In the genomic region with DNA sequence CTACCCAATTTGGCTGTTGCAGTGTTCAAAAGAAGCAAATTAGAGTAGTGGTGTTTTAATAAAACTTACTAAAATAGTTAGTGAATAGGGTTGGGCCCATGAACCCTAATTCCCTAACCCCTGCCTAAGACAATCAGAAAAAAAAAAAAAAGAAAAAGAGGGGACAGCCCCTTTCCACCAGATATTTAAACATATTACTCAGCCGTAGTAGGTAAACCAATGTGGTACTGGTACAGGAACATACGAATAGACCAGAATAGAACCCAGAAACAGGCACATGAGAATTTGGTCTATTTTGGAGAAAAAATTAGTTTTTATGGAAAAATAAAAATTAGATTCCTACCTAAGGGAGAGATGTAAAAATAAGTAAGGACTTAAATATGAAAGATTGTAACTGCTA, we compare ENCODE assay signal across 17 cellular contexts. TPM values are rescaled to one million over a fixed set of nuclear protein-coding genes. Genes with fewer than 3 reads are reported as not detected.
DNase-seq lines count a peak whose midpoint lies in the region; ATAC-seq and TF ChIP-seq lines count a peak whose summit lies in the region.
"Had no signal": no experiment of that assay in that cellular context is flagged by ENCODE, and none has a peak within 500 bp of the region (broad histone marks: within the 10 kb centered on the region; RNA-seq: fewer than 3 reads in every experiment).

No MANE protein-coding gene starts in this region.

- no peak overlapping the region for H3K9ac ChIP-seq in OCI-LY3 (ENCODE audit: low read length)
- H3K9ac ChIP-seq: BLaER1 treated with 17β-estradiol and CSF1 and Interleukin-3, amounts not matched to agents 10 nM and 100 nM; GM23248 had no signal

- H3K79me2 ChIP-seq in OCI-LY3 (ENCODE audit: low read length) = no peaks in the 10 kb centered on the region

- no peaks in the 10 kb centered on the region for H3K36me3 ChIP-seq in OCI-LY3 (replicated peaks; ENCODE audit: low read depth, low read length)
- H3K36me3 ChIP-seq: BLaER1 treated with 17β-estradiol and CSF1 and Interleukin-3, amounts not matched to agents 10 nM and 100 nM had no signal

- no peaks in the 10 kb centered on the region for H4K20me1 ChIP-seq in OCI-LY3 (ENCODE audit: insufficient read depth, low read length)
- H4K20me1 ChIP-seq: BLaER1 treated with 17β-estradiol and CSF1 and Interleukin-3, amounts not matched to agents 10 nM and 100 nM had no signal

- H3K36me3 Mint-ChIP-seq in activated naive CD4-positive, alpha-beta T cell treated with anti-CD3 and anti-CD28 coated beads, Interleukin-2, amount 50 U/mL, for 72 hours = no peaks in the 10 kb centered on the region
- no peaks in the 10 kb centered on the region for H3K36me3 Mint-ChIP-seq in stimulated activated effector memory CD8-positive, alpha-beta T cell treated with anti-CD3 and anti-CD28 coated beads, Interleukin-12 subunit alpha, Interleukin-12 subunit beta, amount 100 ng/mL, for 72 hours
- H3K36me3 Mint-ChIP-seq: CD8-positive, alpha-beta T cell had no signal

- peak overlapping the region; percentile 32; the same call in 1 of the 2 replicates for H3K4me2 ChIP-seq in OCI-LY3 (ENCODE audit: low read length)

- H2AFZ ChIP-seq in OCI-LY3 (ENCODE audit: low read depth, low read length) = no peak overlapping the region
- H2AFZ ChIP-seq: GM23248 had no signal

- H3K4me1 Mint-ChIP-seq in stimulated activated effector memory CD8-positive, alpha-beta T cell treated with anti-CD3 and anti-CD28 coated beads, Interleukin-12 subunit alpha, Interleukin-12 subunit beta, amount 100 ng/mL, for 72 hours = peaks cover 32% of the 10 kb centered on the region

- no peak overlapping the region for H3K27ac Mint-ChIP-seq in activated naive CD4-positive, alpha-beta T cell treated with anti-CD3 and anti-CD28 coated beads, Interleukin-2, amount 50 U/mL, for 72 hours
- no peak overlapping the region for H3K27ac Mint-ChIP-seq in stimulated activated effector memory CD8-positive, alpha-beta T cell treated with anti-CD3 and anti-CD28 coated beads, Interleukin-12 subunit alpha, Interleukin-12 subunit beta, amount 100 ng/mL, for 72 hours
- H3K27ac Mint-ChIP-seq: B cell; CD8-positive, alpha-beta T cell; HFFc6 had no signal

- peaks cover 39% of the 10 kb centered on the region for H3K4me1 ChIP-seq in OCI-LY3 (ENCODE audit: low read length)

- no peak for TF ChIP-seq CTCF in OCI-LY3 (IDR thresholded peaks at IDR 0.05; ENCODE audit: low read depth, low read length)

- H3K4me3 ChIP-seq in OCI-LY3 (ENCODE audit: low read length) = no peak overlapping the region
- H3K4me3 ChIP-seq: BLaER1 treated with 17β-estradiol and CSF1 and Interleukin-3, amounts not matched to agents 10 nM and 100 nM; GM23248 had no signal

- peak; percentile 52 to 82 for ATAC-seq in activated naive CD4-positive, alpha-beta T cell treated with anti-CD3 and anti-CD28 coated beads, Interleukin-2, amount 50 U/mL, for 72 hours
- peak; percentile 49 for ATAC-seq in stimulated activated effector memory CD8-positive, alpha-beta T cell treated with anti-CD3 and anti-CD28 coated beads, Interleukin-12 subunit alpha, Interleukin-12 subunit beta, amount 100 ng/mL, for 72 hours
- ATAC-seq in esophagus mucosa = no peak
- ATAC-seq in GM18517 (IDR thresholded peaks at IDR 0.05; ENCODE audit: unreplicated experiment) = no peak
- ATAC-seq: CD8-positive, alpha-beta T cell had no signal

- no peaks in the 10 kb centered on the region for H3K9me3 Mint-ChIP-seq in activated naive CD4-positive, alpha-beta T cell treated with anti-CD3 and anti-CD28 coated beads, Interleukin-2, amount 50 U/mL, for 72 hours
- H3K9me3 Mint-ChIP-seq in stimulated activated effector memory CD8-positive, alpha-beta T cell treated with anti-CD3 and anti-CD28 coated beads, Interleukin-12 subunit alpha, Interleukin-12 subunit beta, amount 100 ng/mL, for 72 hours = no peaks in the 10 kb centered on the region
- H3K9me3 Mint-ChIP-seq: CD8-positive, alpha-beta T cell; HFFc6 had no signal

- no peak overlapping the region for H3K27ac ChIP-seq in OCI-LY3 (ENCODE audit: low read length)
- H3K27ac ChIP-seq: BLaER1 treated with 17β-estradiol and CSF1 and Interleukin-3, amounts not matched to agents 10 nM and 100 nM; GM23248; HL-60 had no signal

- H3K9me3 ChIP-seq in OCI-LY3 (ENCODE audit: insufficient read depth, low read length) = no peaks in the 10 kb centered on the region
- H3K9me3 ChIP-seq: BLaER1 treated with 17β-estradiol and CSF1 and Interleukin-3, amounts not matched to agents 10 nM and 100 nM had no signal

- H3K27me3 ChIP-seq in OCI-LY3 (ENCODE audit: low read depth, low read length) = peaks cover 35% of the 10 kb centered on the region
- H3K27me3 ChIP-seq: BLaER1 treated with 17β-estradiol and CSF1 and Interleukin-3, amounts not matched to agents 10 nM and 100 nM had no signal

- no peak for DNase-seq in activated naive CD4-positive, alpha-beta T cell treated with anti-CD3 and anti-CD28 coated beads, Interleukin-2, amount 50 U/mL, for 72 hours (ENCODE audit: low spot score in 2 of 2)
- DNase-seq in activated naive CD4-positive, alpha-beta T cell treated with Interleukin-2 at 50 U/mL for 16 hours = no peak
- no peak for DNase-seq in stimulated activated effector memory CD8-positive, alpha-beta T cell treated with anti-CD3 and anti-CD28 coated beads, Interleukin-12 subunit alpha, Interleukin-12 subunit beta, amount 100 ng/mL, for 72 hours (ENCODE audit: low spot score in 2 of 2)
- DNase-seq in T-helper 9 cell = no peak
- DNase-seq: Calu3; CD8-positive, alpha-beta T cell; DMS79 treated with DMSO at 0.1 percent for 48 hours; GM23248; HCEC 1CT; HFFc6 had no signal

- H3K4me3 Mint-ChIP-seq in stimulated activated effector memory CD8-positive, alpha-beta T cell treated with anti-CD3 and anti-CD28 coated beads, Interleukin-12 subunit alpha, Interleukin-12 subunit beta, amount 100 ng/mL, for 72 hours = no peak overlapping the region
- H3K4me3 Mint-ChIP-seq: B cell; CD8-positive, alpha-beta T cell; HFFc6 had no signal

RNA-seq across cellular contexts. Expression of gene MMP7, which starts 38.6 kb away (rescaled TPM):
- total RNA-seq in activated naive CD4-positive, alpha-beta T cell treated with anti-CD3 and anti-CD28 coated beads, Interleukin-2, amount 50 U/mL, for 72 hours = not detected
- total RNA-seq in esophagus mucosa = 23.7 TPM
- total RNA-seq: B cell; CD8-positive, alpha-beta T cell; GM23248; HFFc6; HT1080 had no signal

RNA-seq across cellular contexts. Expression of gene TMEM123, which starts 39.4 kb away (rescaled TPM):
- 100 to 1,000 TPM; 193 to 330 TPM for total RNA-seq in activated naive CD4-positive, alpha-beta T cell treated with anti-CD3 and anti-CD28 coated beads, Interleukin-2, amount 50 U/mL, for 72 hours
- total RNA-seq in esophagus mucosa = 131 TPM

Comparison
In these comparisons a context has a peak if more than half of its experiments do, and no peak if none do; other contexts are left out.
1. ATAC-seq: peak in activated naive CD4-positive, alpha-beta T cell treated with anti-CD3 and anti-CD28 coated beads, Interleukin-2, amount 50 U/mL, for 72 hours (2 of 2) and stimulated activated effector memory CD8-positive, alpha-beta T cell treated with anti-CD3 and anti-CD28 coated beads, Interleukin-12 subunit alpha, Interleukin-12 subunit beta, amount 100 ng/mL, for 72 hours (single experiment); none in esophagus mucosa (single experiment) and GM18517 (single experiment).
2. RNA of gene MMP7, which starts 38.6 kb away (total RNA-seq): 23.7 TPM in esophagus mucosa (single experiment); not detected in activated naive CD4-positive, alpha-beta T cell treated with anti-CD3 and anti-CD28 coated beads, Interleukin-2, amount 50 U/mL, for 72 hours; every median in the first group is over 10 times any median in the second.